19 cellular contexts compared by ENCODE assay signal in genomic region chr3:9022305-9022985, GRCh38. TPM values are rescaled to one million over a fixed set of nuclear protein-coding genes. Genes with fewer than 3 reads are reported as not detected.
A peak's percentile ranks its signal among the peaks of the same experiment; 100 is the strongest.
DNase-seq lines count a peak whose midpoint lies in the region; ATAC-seq and TF ChIP-seq lines count a peak whose summit lies in the region.
"Had no signal": no experiment of that assay in that cellular context is flagged by ENCODE, and none has a peak within 500 bp of the region (broad histone marks: within the 10 kb centered on the region; RNA-seq: fewer than 3 reads in every experiment).

No MANE protein-coding gene starts in this region.

- WGBS in ectodermal cell, 2 experiments, result 88 to 89% methylated on average over 12 of the region's 13 CpGs

- no peak overlapping the region for H3K4me3 Mint-ChIP-seq in WTC11
- H3K4me3 Mint-ChIP-seq in osteocyte (ENCODE audit: unreplicated experiment), result no peak overlapping the region
- H3K4me3 Mint-ChIP-seq: CD4-positive, alpha-beta T cell had no signal

- CTCF ChIA-PET in WTC11 (lab: Charles Lee), result no interaction called here

- H3K36me3 Mint-ChIP-seq in WTC11 (no peaks in the 10 kb centered on the region), osteocyte (ENCODE audit: unreplicated experiment) (no peaks in the 10 kb centered on the region)

- H3K4me1 Mint-ChIP-seq in WTC11 (peaks cover 16% of the 10 kb centered on the region), osteocyte (ENCODE audit: unreplicated experiment) (peaks cover 24% of the 10 kb centered on the region)

- H3K4me3 ChIP-seq in ectodermal cell (ENCODE audit: insufficient read depth, low read depth, low read length) (no peak overlapping the region), gastrocnemius medialis (no peak overlapping the region)
- H3K4me3 ChIP-seq: GM12878, GM23248, PC-9 had no signal

- H3K27ac ChIP-seq in ectodermal cell (ENCODE audit: insufficient read depth, low read depth, low read length, poor library complexity, severe bottlenecking) (peak overlapping the region; percentile 3), gastrocnemius medialis (no peak overlapping the region)
- H3K27ac ChIP-seq: GM23248, PC-9 had no signal

- ATAC-seq in WTC11 (peak; percentile 56; the same call in 1 of the 2 replicates), gastrocnemius medialis (no peak)
- ATAC-seq: GM12878 had no signal

- intact Hi-C loops in gastrocnemius medialis (cut with DNase I; ENCODE audit: low total_unique reads), result no loop called here

- TF ChIP-seq CTCF in WTC11 (IDR thresholded peaks at IDR 0.05) (no peak), osteocyte (IDR thresholded peaks at IDR 0.05) (no peak), gastrocnemius medialis (IDR thresholded peaks at IDR 0.05 in 4 of 5, conservative IDR thresholded peaks at IDR 0.05 in 1 of 5) (no peak)

- H3K9me3 ChIP-seq in ectodermal cell (ENCODE audit: control insufficient read depth, low read length) (no peaks in the 10 kb centered on the region), gastrocnemius medialis (no peaks in the 10 kb centered on the region)
- H3K9me3 ChIP-seq: Caco-2 had no signal

- H3K36me3 ChIP-seq in ectodermal cell (ENCODE audit: control insufficient read depth, insufficient read depth, low read length), result peaks cover 6% of the 10 kb centered on the region
- no peaks in the 10 kb centered on the region for H3K36me3 ChIP-seq in gastrocnemius medialis

- H3K27me3 Mint-ChIP-seq in WTC11 (ENCODE audit: low read depth) (no peaks in the 10 kb centered on the region), osteocyte (ENCODE audit: unreplicated experiment) (peaks cover 44% of the 10 kb centered on the region)
- H3K27me3 Mint-ChIP-seq: CD4-positive, alpha-beta T cell had no signal

- H3K27ac Mint-ChIP-seq in WTC11 (peak overlapping the region; percentile 38), osteocyte (ENCODE audit: unreplicated experiment) (peak overlapping the region; percentile 64)
- H3K27ac Mint-ChIP-seq: CD4-positive, alpha-beta T cell had no signal

- H3K27me3 ChIP-seq in ectodermal cell (ENCODE audit: control insufficient read depth, insufficient read depth, low read length, poor library complexity, severe bottlenecking) (no peaks in the 10 kb centered on the region), gastrocnemius medialis (no peaks in the 10 kb centered on the region)

- no peak for TF ChIP-seq POLR2A in gastrocnemius medialis (IDR thresholded peaks at IDR 0.05)

- no peaks in the 10 kb centered on the region for H3K9me3 Mint-ChIP-seq in WTC11
- H3K9me3 Mint-ChIP-seq in osteocyte (ENCODE audit: unreplicated experiment), result no peaks in the 10 kb centered on the region
- H3K9me3 Mint-ChIP-seq: CD4-positive, alpha-beta T cell had no signal

- in situ Hi-C loops in gastrocnemius medialis (cut with MboI; ENCODE audit: low sequenced_read_pairs in 4 of 4), result no loop called here

- POLR2A ChIA-PET in WTC11 (lab: Charles Lee), result no interaction called here

- DNase-seq in Ammon's horn (ENCODE audit: low spot score) (peak; percentile 20), WTC11 (ENCODE audit: low spot score) (no peak), osteocyte (ENCODE audit: extremely low spot score, unreplicated experiment) (no peak), NCI-H524 (lab: John Stamatoyannopoulos, UW) (no peak), NOMO-1 treated with dmso at 0.1 percent for 144 hours (lab: John Stamatoyannopoulos, UW; ENCODE audit: unreplicated experiment) (no peak), gastrocnemius medialis (no peak)
- DNase-seq: Caco-2; CD4-positive, alpha-beta T cell; GM23248; HCEC 1CT; MM.1S; NCI-H1092; NCI-H1436 treated with DMSO at 0.1 percent for 48 hours; NCI-H2029; NCI-H345; NCI-H526; PC-9 had no signal

- H3K4me1 ChIP-seq in ectodermal cell (ENCODE audit: control insufficient read depth, insufficient read depth, low read length), result peaks cover 44% of the 10 kb centered on the region
- H3K4me1 ChIP-seq in gastrocnemius medialis, result peaks cover under 1 to 4% of the 10 kb centered on the region in 2 donors
- H3K4me1 ChIP-seq: Caco-2 had no signal

TF ChIP-seq in WTC11, 78 proteins besides CTCF, POLR2A, EP300 and RAD21:
- TF ChIP-seq RELA (CRISPR knock-in tag; IDR thresholded peaks at IDR 0.05; ENCODE audit: borderline replicate concordance) (no peak), HMGA2 (CRISPR knock-in tag; IDR thresholded peaks at IDR 0.05) (no peak), ATF6 (CRISPR knock-in tag; IDR thresholded peaks at IDR 0.05) (no peak), CREB1 (CRISPR knock-in tag; IDR thresholded peaks at IDR 0.05) (no peak)
TF ChIP-seq in WTC11: peak in this region for 0.

RNA-seq across cellular contexts. Expression of gene RAD18, which starts 59.2 kb away (rescaled TPM):
- total RNA-seq in WTC11 (2021) (20.9 to 24.4 TPM (median 22.9 TPM) in 3 replicates), osteocyte (13.4 and 18.6 TPM in 2 replicates), gastrocnemius medialis (1 to 10 TPM; 1.8 to 5.8 (median 2.3) TPM)
- 17.7 TPM for polyA plus RNA-seq in ectodermal cell (2013, experiment 1 of 4)
- 18.3 TPM for polyA plus RNA-seq in ectodermal cell (2013, experiment 2 of 4)
- 15.5 TPM for polyA plus RNA-seq in ectodermal cell (2013, experiment 3 of 4)
- 18.6 TPM for polyA plus RNA-seq in ectodermal cell (2013, experiment 4 of 4)
